ENCODE assay signal across 2 cellular contexts in genomic region chr12:48058771-48059170, GRCh38.
TF ChIP-seq lines count a peak whose summit lies in the region.

No MANE protein-coding gene starts in this region.

TF ChIP-seq in GM12891, 5 proteins besides CTCF, POLR2A, EP300 and RAD21 (continued from another document):
- TF ChIP-seq PAX5 (IDR thresholded peaks at IDR 0.05; ENCODE audit: insufficient read depth, low read length, severe bottlenecking), result no peak
- no peak for TF ChIP-seq POLR2AphosphoS5 (IDR thresholded peaks at IDR 0.05; ENCODE audit: low read depth, low read length)
- TF ChIP-seq TAF1 (IDR thresholded peaks at IDR 0.05; ENCODE audit: low read depth, low read length), result no peak
- no peak for TF ChIP-seq SPI1 (IDR thresholded peaks at IDR 0.05; ENCODE audit: low read depth, low read length)
TF ChIP-seq in GM12891: peak in this region for 0.

TF ChIP-seq in HCT116, 20 proteins besides CTCF, POLR2A, EP300 and RAD21:
- TF ChIP-seq, protein P1, sequence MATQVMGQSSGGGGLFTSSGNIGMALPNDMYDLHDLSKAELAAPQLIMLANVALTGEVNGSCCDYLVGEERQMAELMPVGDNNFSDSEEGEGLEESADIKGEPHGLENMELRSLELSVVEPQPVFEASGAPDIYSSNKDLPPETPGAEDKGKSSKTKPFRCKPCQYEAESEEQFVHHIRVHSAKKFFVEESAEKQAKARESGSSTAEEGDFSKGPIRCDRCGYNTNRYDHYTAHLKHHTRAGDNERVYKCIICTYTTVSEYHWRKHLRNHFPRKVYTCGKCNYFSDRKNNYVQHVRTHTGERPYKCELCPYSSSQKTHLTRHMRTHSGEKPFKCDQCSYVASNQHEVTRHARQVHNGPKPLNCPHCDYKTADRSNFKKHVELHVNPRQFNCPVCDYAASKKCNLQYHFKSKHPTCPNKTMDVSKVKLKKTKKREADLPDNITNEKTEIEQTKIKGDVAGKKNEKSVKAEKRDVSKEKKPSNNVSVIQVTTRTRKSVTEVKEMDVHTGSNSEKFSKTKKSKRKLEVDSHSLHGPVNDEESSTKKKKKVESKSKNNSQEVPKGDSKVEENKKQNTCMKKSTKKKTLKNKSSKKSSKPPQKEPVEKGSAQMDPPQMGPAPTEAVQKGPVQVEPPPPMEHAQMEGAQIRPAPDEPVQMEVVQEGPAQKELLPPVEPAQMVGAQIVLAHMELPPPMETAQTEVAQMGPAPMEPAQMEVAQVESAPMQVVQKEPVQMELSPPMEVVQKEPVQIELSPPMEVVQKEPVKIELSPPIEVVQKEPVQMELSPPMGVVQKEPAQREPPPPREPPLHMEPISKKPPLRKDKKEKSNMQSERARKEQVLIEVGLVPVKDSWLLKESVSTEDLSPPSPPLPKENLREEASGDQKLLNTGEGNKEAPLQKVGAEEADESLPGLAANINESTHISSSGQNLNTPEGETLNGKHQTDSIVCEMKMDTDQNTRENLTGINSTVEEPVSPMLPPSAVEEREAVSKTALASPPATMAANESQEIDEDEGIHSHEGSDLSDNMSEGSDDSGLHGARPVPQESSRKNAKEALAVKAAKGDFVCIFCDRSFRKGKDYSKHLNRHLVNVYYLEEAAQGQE (IDR thresholded peaks at IDR 0.05; ENCODE audit: low read depth), result no peak
- TF ChIP-seq, protein P2, sequence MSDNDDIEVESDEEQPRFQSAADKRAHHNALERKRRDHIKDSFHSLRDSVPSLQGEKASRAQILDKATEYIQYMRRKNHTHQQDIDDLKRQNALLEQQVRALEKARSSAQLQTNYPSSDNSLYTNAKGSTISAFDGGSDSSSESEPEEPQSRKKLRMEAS (IDR thresholded peaks at IDR 0.05), result no peak
- TF ChIP-seq ELF1 (IDR thresholded peaks at IDR 0.05; ENCODE audit: borderline replicate concordance, low read depth) (no peak), ZFX (IDR thresholded peaks at IDR 0.05) (no peak), EZH2phosphoT487 (IDR thresholded peaks at IDR 0.05; ENCODE audit: borderline replicate concordance) (no peak), SIN3A (IDR thresholded peaks at IDR 0.05; ENCODE audit: low read depth) (no peak), POLR2AphosphoS5 (IDR thresholded peaks at IDR 0.05; ENCODE audit: low read depth, low read length) (no peak), CEBPB (IDR thresholded peaks at IDR 0.05; ENCODE audit: low read depth) (no peak), ZNF274 (IDR thresholded peaks at IDR 0.05; ENCODE audit: low read depth, low read length) (no peak), CBX3 (IDR thresholded peaks at IDR 0.05; ENCODE audit: low read depth) (no peak), EZH2 (IDR thresholded peaks at IDR 0.05) (no peak)
TF ChIP-seq in HCT116: peak in this region for 0.
